8 cellular contexts compared by ENCODE assay signal in the genomic region with DNA sequence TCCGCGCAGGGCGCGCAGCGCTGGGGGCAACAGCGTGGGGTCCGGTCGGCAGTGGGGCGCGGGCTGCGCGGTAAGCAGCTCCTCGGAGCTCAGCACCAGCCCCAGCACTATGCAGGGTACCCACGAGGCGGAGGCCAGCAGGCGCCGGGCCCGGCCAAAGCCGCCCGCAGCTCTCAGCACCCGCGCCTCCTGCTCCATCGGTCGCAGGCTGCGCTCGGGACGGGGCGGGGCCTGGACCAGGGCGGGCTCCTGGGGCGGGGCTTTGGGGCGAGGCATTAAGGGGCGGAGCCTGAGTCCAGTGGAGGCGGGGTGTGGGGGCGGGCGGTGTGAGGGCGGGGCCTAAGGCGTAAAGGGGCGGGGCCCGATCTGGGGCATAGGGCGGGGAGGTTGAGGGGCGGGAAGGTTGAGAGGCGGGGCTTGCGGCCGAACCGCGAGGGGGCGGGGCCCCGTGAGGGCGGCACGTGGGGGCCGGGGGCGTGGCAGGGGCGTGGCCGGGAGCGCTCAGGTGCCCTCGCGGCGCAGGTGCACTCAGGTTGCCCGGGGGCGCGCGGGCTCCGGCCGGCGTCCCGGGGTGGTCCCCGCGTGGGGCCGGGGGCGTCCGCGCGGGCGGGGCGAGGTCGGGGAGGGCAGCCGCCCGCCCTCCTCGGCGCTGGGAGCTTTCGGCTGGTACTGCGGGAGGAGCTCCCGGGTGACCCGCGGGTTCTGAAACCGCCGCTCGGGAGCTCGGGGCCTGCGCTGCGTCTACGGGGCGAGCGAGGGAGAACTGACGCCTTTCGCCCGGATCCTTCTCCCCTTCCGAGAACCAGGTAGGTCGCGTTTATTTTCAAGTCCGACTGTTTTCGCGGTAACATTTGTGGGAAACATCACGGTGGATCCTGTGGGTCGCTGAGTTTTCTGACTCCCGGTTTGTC. TPM values are rescaled to one million over a fixed set of nuclear protein-coding genes. Genes with fewer than 3 reads are reported as not detected.
A peak's percentile ranks its signal among the peaks of the same experiment; 100 is the strongest.
DNase-seq lines count a peak whose midpoint lies in the region; ATAC-seq and TF ChIP-seq lines count a peak whose summit lies in the region.

No MANE protein-coding gene starts in this region.

- H3K23ac ChIP-seq in IMR-90 (ENCODE audit: low read depth, low read length), result no peak overlapping the region

- in situ Hi-C loops in IMR-90 (cut with MboI; ENCODE audit: low sequenced_read_pairs), result no loop called here
- in situ Hi-C loops in astrocyte of the spinal cord (cut with HindIII; ENCODE audit: low sequenced_read_pairs), result no loop called here

- no peak overlapping the region for H3K4ac ChIP-seq in IMR-90 (ENCODE audit: low read depth, low read length)

- no peak overlapping the region for H3K27ac ChIP-seq in IMR-90 (ENCODE audit: insufficient read depth, low read length)
- H3K27ac ChIP-seq in iPS-18a (ENCODE audit: low read length), result no peak overlapping the region

- peak; percentile 98 for ATAC-seq in IMR-90 (ENCODE audit: low read depth)
- no peak for ATAC-seq in HG02981 (IDR thresholded peaks at IDR 0.05; ENCODE audit: unreplicated experiment)

- DNase-seq in COLO668 (lab: John Stamatoyannopoulos, UW; ENCODE audit: unreplicated experiment) (peak; percentile 90), IMR-90 (peak; percentile 66), T-helper 9 cell (peak; percentile 73), astrocyte of the spinal cord (ENCODE audit: low read depth, low spot score) (peak; percentile 47), NCI-H226 (no peak)
- DNase-seq in stimulated activated CD4-positive, alpha-beta T cell treated with anti-CD3 and anti-CD28 coated beads, Interleukin-15, amount 100 ng/mL, for 24 hours, result peak; percentile 87

- CTCF ChIA-PET in IMR-90 (lab: Yijun Ruan, JAX), result no interaction called here

- no peak overlapping the region for H2BK5ac ChIP-seq in IMR-90 (ENCODE audit: low read depth, low read length, poor library complexity, severe bottlenecking)

- H3K14ac ChIP-seq in IMR-90 (replicated peaks; ENCODE audit: low read depth, low read length), result no peak overlapping the region

- H3K79me1 ChIP-seq in IMR-90 (ENCODE audit: low read depth in 1 of 2, low read length in 2 of 2), result no peaks in the 10 kb centered on the region

- peak overlapping the region; percentile 52 for H2AK9ac ChIP-seq in IMR-90 (replicated peaks; ENCODE audit: low read depth, low read length, poor library complexity)

- H2AK5ac ChIP-seq in IMR-90 (ENCODE audit: low read depth, low read length), result no peak overlapping the region

- H3K36me3 ChIP-seq in IMR-90 (ENCODE audit: control insufficient read depth, insufficient read depth, low read length), result no peaks in the 10 kb centered on the region
- no peaks in the 10 kb centered on the region for H3K36me3 ChIP-seq in iPS-18a (ENCODE audit: control insufficient read depth, low read depth, low read length)

- no peak overlapping the region for H3K18ac ChIP-seq in IMR-90 (ENCODE audit: low read depth, low read length)

- H3K9ac ChIP-seq in IMR-90 (ENCODE audit: low read depth, low read length) (no peak overlapping the region), iPS-18a (ENCODE audit: low read length) (no peak overlapping the region)

- H4K91ac ChIP-seq in IMR-90 (ENCODE audit: insufficient read depth, low read depth, low read length), result no peak overlapping the region

- H3K27me3 ChIP-seq in IMR-90 (ENCODE audit: control insufficient read depth, insufficient read depth, low read length), result peaks cover 37% of the 10 kb centered on the region
- H3K27me3 ChIP-seq in iPS-18a (ENCODE audit: control insufficient read depth, insufficient read depth, low read length), result peaks cover 52% of the 10 kb centered on the region

- TF ChIP-seq CTCF in IMR-90 (conservative IDR thresholded peaks at IDR 0.05; ENCODE audit: low read depth, low read length) (no peak), astrocyte of the spinal cord (IDR thresholded peaks at IDR 0.05; ENCODE audit: low read depth, low read length) (no peak)

- H3K4me2 ChIP-seq in IMR-90 (ENCODE audit: low read depth, low read length), result peak overlapping the region; percentile 97

- H3K9me1 ChIP-seq in IMR-90 (ENCODE audit: insufficient read depth, low read length), result no peaks in the 10 kb centered on the region

- no TSS peak for BruUV-seq in IMR-90 (replicated peaks; lab: Mats Ljungman, UMichigan)

- no peak overlapping the region for H2BK120ac ChIP-seq in IMR-90 (ENCODE audit: low read depth, low read length)

- no peak overlapping the region for H4K8ac ChIP-seq in IMR-90 (ENCODE audit: low read depth in 2 of 2, low read length in 2 of 2)

- peaks cover 7% of the 10 kb centered on the region; the same call in 1 of the 2 replicates for H4K20me1 ChIP-seq in IMR-90 (ENCODE audit: insufficient read depth, low read length)

- intact Hi-C loops in IMR-90 (cut with micrococcal nuclease), result no loop called here

- H2AFZ ChIP-seq in IMR-90 (replicated peaks; ENCODE audit: low read length, poor library complexity), result peak overlapping the region; percentile 90

- H3K4me1 ChIP-seq in IMR-90 (ENCODE audit: control insufficient read depth, insufficient read depth, low read length) (peaks cover 7% of the 10 kb centered on the region), iPS-18a (ENCODE audit: control insufficient read depth, low read depth, low read length) (no peaks in the 10 kb centered on the region)

- 2% methylated on average over 36 of the region's 106 CpGs; no CpG with 5 or more reads in 1 of the 2 experiments for WGBS in IMR-90 (ENCODE audit: extremely low coverage in 2 of 2, insufficient read length in 1 of 2), 2 experiments

- H2BK15ac ChIP-seq in IMR-90 (ENCODE audit: low read depth, low read length), result no peak overlapping the region

- dilution Hi-C loops in IMR-90 (cut with HindIII; ENCODE audit: low sequenced_read_pairs, unreplicated experiment), result no loop called here

- H2BK20ac ChIP-seq in IMR-90 (ENCODE audit: low read depth, low read length), result no peak overlapping the region

- H3K4me3 ChIP-seq in IMR-90 (ENCODE audit: insufficient read depth, low read depth, low read length), result peak overlapping the region; percentile 76
- H3K4me3 ChIP-seq in astrocyte of the spinal cord (ENCODE audit: low read depth, low read length), result no peak overlapping the region
- peak overlapping the region; percentile 24 for H3K4me3 ChIP-seq in iPS-18a (ENCODE audit: low read length)

- H3K9me3 ChIP-seq in IMR-90 (ENCODE audit: control insufficient read depth, insufficient read depth, low read length) (peaks cover 8% of the 10 kb centered on the region), iPS-18a (ENCODE audit: control insufficient read depth, low read depth, low read length) (no peaks in the 10 kb centered on the region)

- TF ChIP-seq POLR2A in IMR-90 (IDR thresholded peaks at IDR 0.05; ENCODE audit: low read depth, low read length), result no peak

- H4K5ac ChIP-seq in IMR-90 (ENCODE audit: low read depth, low read length), result no peak overlapping the region

- POLR2A ChIA-PET in IMR-90 (lab: Charles Lee; ENCODE audit: unreplicated experiment), result no interaction called here

- no peak for TF ChIP-seq RAD21 in IMR-90 (IDR thresholded peaks at IDR 0.05; ENCODE audit: low read length)

- no peak overlapping the region for H3K56ac ChIP-seq in IMR-90 (ENCODE audit: extremely low read depth, insufficient read depth, low read length)

TF ChIP-seq in IMR-90, 13 proteins besides CTCF, POLR2A, EP300 and RAD21:
- TF ChIP-seq NFE2L2 (IDR thresholded peaks at IDR 0.05; ENCODE audit: low read depth, low read length), result no peak
- TF ChIP-seq, protein P1, sequence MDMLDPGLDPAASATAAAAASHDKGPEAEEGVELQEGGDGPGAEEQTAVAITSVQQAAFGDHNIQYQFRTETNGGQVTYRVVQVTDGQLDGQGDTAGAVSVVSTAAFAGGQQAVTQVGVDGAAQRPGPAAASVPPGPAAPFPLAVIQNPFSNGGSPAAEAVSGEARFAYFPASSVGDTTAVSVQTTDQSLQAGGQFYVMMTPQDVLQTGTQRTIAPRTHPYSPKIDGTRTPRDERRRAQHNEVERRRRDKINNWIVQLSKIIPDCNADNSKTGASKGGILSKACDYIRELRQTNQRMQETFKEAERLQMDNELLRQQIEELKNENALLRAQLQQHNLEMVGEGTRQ (IDR thresholded peaks at IDR 0.05; ENCODE audit: low read depth, low read length), result peak; percentile 79
TF ChIP-seq in IMR-90: peak in this region for 1.

RNA-seq across cellular contexts. Expression of a gene that starts 1.4 kb away (rescaled TPM):
- total RNA-seq in IMR-90 (2012; rRNA removed), result 0.18 and 0.56 TPM in 2 replicates
- 5.0 and 5.5 TPM in 2 replicates for polyA plus RNA-seq in IMR-90 (2012; rRNA removed)
- 2.8 and 4.2 TPM in 2 replicates for polyA plus RNA-seq in IMR-90 (2012; cell fraction: cytosol; rRNA removed)
- 48.5 and 137 TPM in 2 replicates for polyA plus RNA-seq in IMR-90 (2012; cell fraction: nucleus; rRNA removed; ENCODE audit: low replicate concordance)

RNA-seq across cellular contexts. Expression of a gene that starts 15.8 kb away (rescaled TPM):
- 8.3 and 9.9 TPM in 2 replicates for total RNA-seq in IMR-90 (2012; rRNA removed)
- polyA plus RNA-seq in IMR-90 (2012; rRNA removed), result 4.1 and 5.6 TPM in 2 replicates
- 1.6 and 2.1 TPM in 2 replicates for polyA plus RNA-seq in IMR-90 (2012; cell fraction: cytosol; rRNA removed)
- 10.5 and 11.8 TPM in 2 replicates for polyA plus RNA-seq in IMR-90 (2012; cell fraction: nucleus; rRNA removed; ENCODE audit: low replicate concordance)

RNA-seq across cellular contexts. Expression of a gene that starts 30.2 kb away (rescaled TPM):
- total RNA-seq in IMR-90 (2012; rRNA removed), result 0.18 and 0.28 TPM in 2 replicates
- 0.62 and 0.65 TPM in 2 replicates for polyA plus RNA-seq in IMR-90 (2012; rRNA removed)
- 0.74 and 0.78 TPM in 2 replicates for polyA plus RNA-seq in IMR-90 (2012; cell fraction: cytosol; rRNA removed)
- polyA plus RNA-seq in IMR-90 (2012; cell fraction: nucleus; rRNA removed; ENCODE audit: low replicate concordance), result 0.42 and 0.99 TPM in 2 replicates
